8 cellular contexts compared by ENCODE assay signal in the genomic region with DNA sequence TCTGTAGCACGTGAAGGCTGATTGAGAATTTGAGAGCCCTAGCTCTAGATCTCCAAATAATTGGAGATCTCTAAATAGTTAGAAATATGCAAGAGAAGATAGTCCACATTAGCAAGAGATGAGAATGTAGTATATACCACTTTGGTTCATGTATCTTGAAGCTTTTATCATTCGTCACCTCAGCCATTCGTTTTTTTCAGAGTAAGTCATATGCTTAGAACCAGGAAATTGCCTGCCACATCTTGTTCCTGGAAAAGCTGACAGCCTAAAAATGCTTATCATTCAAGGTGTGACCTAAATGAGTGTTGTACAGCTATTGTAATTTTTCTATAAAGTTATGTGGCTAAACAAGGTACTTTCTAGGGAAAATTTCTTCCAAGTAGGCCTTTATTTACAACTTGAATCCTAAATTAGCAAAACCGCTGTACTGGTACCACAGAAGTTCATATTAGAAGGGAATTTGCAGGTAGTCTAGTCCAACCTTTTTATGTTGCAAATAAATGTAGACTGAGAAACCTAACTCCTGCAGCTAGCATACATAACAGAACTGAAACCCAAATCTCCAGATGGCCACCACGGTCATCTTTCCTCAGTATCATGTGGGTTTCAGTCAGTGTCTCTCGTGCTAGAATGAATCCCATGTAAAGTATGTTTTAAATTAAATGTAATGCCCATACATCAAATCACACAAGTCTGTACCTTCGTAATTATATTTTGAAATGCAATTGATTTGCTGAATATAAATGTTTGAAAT. TPM values are rescaled to one million over a fixed set of nuclear protein-coding genes. Genes with fewer than 3 reads are reported as not detected.
DNase-seq lines count a peak whose midpoint lies in the region; ATAC-seq, FAIRE-seq and TF ChIP-seq lines count a peak whose summit lies in the region.

No MANE protein-coding gene starts in this region.

- H3K4me2 ChIP-seq in neuronal stem cell (ENCODE audit: insufficient read depth, low read length, poor library complexity, severe bottlenecking) = no peak overlapping the region

- intact Hi-C loops in left lung (cut with DNase I) = no loop called here
- intact Hi-C loops in kidney (cut with DNase I) = no loop called here

- H3K4me1 ChIP-seq in left lung = peaks cover 5 to 73% of the 10 kb centered on the region in 2 donors
- peaks cover 0 to 1% of the 10 kb centered on the region in 2 donors for H3K4me1 ChIP-seq in neuronal stem cell (ENCODE audit: control insufficient read depth in 2 of 2, insufficient read depth in 1 of 2, low read depth in 1 of 2, low read length in 2 of 2)
- H3K4me1 ChIP-seq in kidney (ENCODE audit: control insufficient read depth in 1 of 2, insufficient read depth in 1 of 2, low read depth in 1 of 2, low read length in 2 of 2) = peaks cover 5 to 6% of the 10 kb centered on the region in 2 donors

- H3K23ac ChIP-seq in neuronal stem cell (ENCODE audit: low read depth, low read length, poor library complexity) = no peak overlapping the region

- H3K9me3 ChIP-seq in left lung (no peaks in the 10 kb centered on the region), neuronal stem cell (replicated peaks in 1 of 2; ENCODE audit: control insufficient read depth in 2 of 2, insufficient read depth in 1 of 2, low read depth in 1 of 2, low read length in 2 of 2) (peaks cover 2 to 10% of the 10 kb centered on the region in 2 donors), kidney (ENCODE audit: control insufficient read depth in 1 of 2, low read length in 2 of 2) (no peaks in the 10 kb centered on the region)

- H2AK5ac ChIP-seq in neuronal stem cell (ENCODE audit: low read depth, low read length) = no peak overlapping the region

- H2BK120ac ChIP-seq in neuronal stem cell (ENCODE audit: low read depth, low read length) = no peak overlapping the region

- no peak overlapping the region for H3K4ac ChIP-seq in neuronal stem cell (ENCODE audit: low read length)

- H3K36me3 ChIP-seq in left lung (peaks cover 0 to 4% of the 10 kb centered on the region in 2 donors), neuronal stem cell (replicated peaks in 1 of 2; ENCODE audit: control insufficient read depth in 2 of 2, insufficient read depth in 2 of 2, low read length in 2 of 2) (peaks cover 3 to 24% of the 10 kb centered on the region in 2 donors), kidney (ENCODE audit: control insufficient read depth in 1 of 2, insufficient read depth in 2 of 2, low read length in 2 of 2) (peaks cover 0 to 4% of the 10 kb centered on the region in 2 donors)

- ATAC-seq in GM18498 (IDR thresholded peaks at IDR 0.05; ENCODE audit: unreplicated experiment) (peak; percentile 80), GM21737 (IDR thresholded peaks at IDR 0.05; ENCODE audit: unreplicated experiment) (peak; percentile 87), left lung (peak; percentile 58)

- no peak overlapping the region for H2BK12ac ChIP-seq in neuronal stem cell (ENCODE audit: low read length)

- H3K14ac ChIP-seq in neuronal stem cell (ENCODE audit: low read length) = no peak overlapping the region

- peak overlapping the region; percentile 8 to 63 for H3K27ac ChIP-seq in left lung
- H3K27ac ChIP-seq in neuronal stem cell (replicated peaks; ENCODE audit: low read length) = no peak overlapping the region
- no peak overlapping the region for H3K27ac ChIP-seq in kidney (ENCODE audit: low read depth in 2 of 2, low read length in 2 of 2)

- H3K27me3 ChIP-seq in left lung = no peaks in the 10 kb centered on the region
- H3K27me3 ChIP-seq in neuronal stem cell (ENCODE audit: control insufficient read depth in 3 of 3, insufficient read depth in 3 of 3, low read depth in 1 of 3, low read length in 3 of 3) = no peaks in the 10 kb centered on the region

- FAIRE-seq in kidney (lab: Jason Lieb, UNC) = no peak

- no peak overlapping the region for H2BK15ac ChIP-seq in neuronal stem cell (ENCODE audit: low read length)

- H2BK5ac ChIP-seq in neuronal stem cell (ENCODE audit: low read length) = no peak overlapping the region

- H3K9ac ChIP-seq in neuronal stem cell (ENCODE audit: low read depth, low read length, poor library complexity) = no peak overlapping the region
- no peak overlapping the region for H3K9ac ChIP-seq in kidney (ENCODE audit: low read length in 2 of 2)

- H3K18ac ChIP-seq in neuronal stem cell (ENCODE audit: low read length) = no peak overlapping the region

- H4K91ac ChIP-seq in neuronal stem cell (ENCODE audit: low read depth, low read length, poor library complexity) = no peak overlapping the region

- TF ChIP-seq CTCF in left lung (IDR thresholded peaks at IDR 0.05) (no peak), kidney (IDR thresholded peaks at IDR 0.05; ENCODE audit: borderline replicate concordance, extremely low read depth, insufficient read depth) (no peak)

- H4K8ac ChIP-seq in neuronal stem cell (ENCODE audit: low read depth, low read length) = no peak overlapping the region

- H2AFZ ChIP-seq in neuronal stem cell (ENCODE audit: low read length) = no peak overlapping the region

- WGBS in neuronal stem cell (ENCODE audit: extremely low coverage in 2 of 2, insufficient read length in 2 of 2, insufficient replicate concordance in 1 of 2), 2 donors = no CpG with 5 or more reads among the region's 7 CpGs

- peak; percentile 47 for DNase-seq in MV-4-11 (lab: John Stamatoyannopoulos, UW)
- no peak for DNase-seq in left lung
- DNase-seq in neuronal stem cell (ENCODE audit: low spot score) = no peak
- DNase-seq in UCSD-AML1 (lab: John Stamatoyannopoulos, UW; ENCODE audit: unreplicated experiment) = no peak
- no peak for DNase-seq in cerebellum (ENCODE audit: low spot score)
- no peak for DNase-seq in kidney

- H3K4me3 ChIP-seq in left lung = no peak overlapping the region
- no peak overlapping the region for H3K4me3 ChIP-seq in neuronal stem cell (ENCODE audit: low read length in 2 of 2)
- H3K4me3 ChIP-seq in kidney (ENCODE audit: low read length in 2 of 2) = no peak overlapping the region

- peaks cover 1% of the 10 kb centered on the region for H3K79me1 ChIP-seq in neuronal stem cell (ENCODE audit: low read depth, low read length)

RNA-seq across cellular contexts. Expression of gene FNDC3B, which starts 48.6 kb away (rescaled TPM):
- 100 to 1,000 TPM; 182 to 185 TPM for total RNA-seq in left lung
- polyA plus RNA-seq in neuronal stem cell (2013, experiment 1 of 2) = 18.4 TPM
- 20.5 TPM for polyA plus RNA-seq in neuronal stem cell (2013, experiment 2 of 2)
- 34.3 TPM for total RNA-seq in cerebellum
- 185 TPM for total RNA-seq in kidney
- 11.8 TPM for polyA plus RNA-seq in kidney (ENCODE audit: insufficient read depth, low read depth, low replicate concordance)

Comparison
In these comparisons a context has a peak if more than half of its experiments do, and no peak if none do; other contexts are left out.
1. H3K27ac ChIP-seq: peak in left lung (2 of 2); none in neuronal stem cell (single experiment) and kidney (0 of 2).
2. Peak in every context shown above with its lines, with median percentiles within 50 percentile points of each other: ATAC-seq.